ENCODE assay signal across 2 cellular contexts in genomic region chr6:37158508-37158907, GRCh38.
TF ChIP-seq lines count a peak whose summit lies in the region.

No MANE protein-coding gene starts in this region.

TF ChIP-seq in HepG2, 621 proteins besides CTCF, POLR2A, EP300 and RAD21:
- TF ChIP-seq ZNF121 (CRISPR knock-in tag; IDR thresholded peaks at IDR 0.05) (peak; percentile 74; the same call in 1 of the 2 replicates), ZNF33B (CRISPR knock-in tag; IDR thresholded peaks at IDR 0.05) (no peak)
TF ChIP-seq in HepG2: peak in this region for 1.

TF ChIP-seq in endothelial cell of umbilical vein, 7 proteins besides CTCF, POLR2A, EP300 and RAD21:
- TF ChIP-seq MAX (IDR thresholded peaks at IDR 0.05; ENCODE audit: insufficient read depth, insufficient read length) (no peak), GATA2 (IDR thresholded peaks at IDR 0.05; ENCODE audit: insufficient read depth, insufficient read length, low read depth, low read length) (no peak), JUN (IDR thresholded peaks at IDR 0.05; ENCODE audit: borderline replicate concordance, insufficient read depth, insufficient read length, low read depth) (no peak), MYC (IDR thresholded peaks at IDR 0.05; ENCODE audit: low read depth, low read length) (no peak), FOS (IDR thresholded peaks at IDR 0.05; ENCODE audit: borderline replicate concordance, insufficient read depth, low read length) (no peak), POLR2AphosphoS5 (IDR thresholded peaks at IDR 0.05; ENCODE audit: insufficient read depth, low read depth, low read length) (no peak), EZH2 (IDR thresholded peaks at IDR 0.05; ENCODE audit: borderline replicate concordance, low read depth, low read length, severe bottlenecking) (no peak)
